9 cellular contexts compared by ENCODE assay signal in the genomic region with DNA sequence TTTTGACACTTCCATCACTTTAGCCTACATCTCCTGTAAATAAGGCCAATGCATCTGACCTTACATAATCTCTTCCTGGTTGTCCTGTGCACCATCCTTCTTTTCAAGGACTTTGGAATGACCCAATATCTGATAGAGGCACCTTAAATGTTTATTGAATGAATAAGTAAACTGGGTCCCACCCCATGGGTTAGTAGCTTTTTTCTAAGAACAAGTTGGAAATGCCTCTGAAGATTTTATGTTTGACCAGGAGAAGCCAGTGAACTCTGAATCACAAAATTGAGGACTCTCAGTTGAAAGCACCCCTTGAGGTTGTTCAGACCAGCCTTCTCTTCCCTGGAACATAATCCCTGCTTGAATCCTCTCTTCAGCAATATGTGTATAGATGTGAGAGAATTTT. TPM values are rescaled to one million over a fixed set of nuclear protein-coding genes. Genes with fewer than 3 reads are reported as not detected.
DNase-seq lines count a peak whose midpoint lies in the region; ATAC-seq and TF ChIP-seq lines count a peak whose summit lies in the region.
"Had no signal": no experiment of that assay in that cellular context is flagged by ENCODE, and none has a peak within 500 bp of the region (broad histone marks: within the 10 kb centered on the region; RNA-seq: fewer than 3 reads in every experiment).

No MANE protein-coding gene starts in this region.

- H2BK12ac ChIP-seq in trophoblast cell (ENCODE audit: low read length): no peak overlapping the region

- no peaks in the 10 kb centered on the region for H3K9me3 ChIP-seq in CD4-positive, alpha-beta memory T cell (ENCODE audit: control insufficient read depth in 1 of 2, low read length in 2 of 2)
- H3K9me3 ChIP-seq in PC-9 (ENCODE audit: insufficient read depth, low read depth) (no peaks in the 10 kb centered on the region), trophoblast cell (ENCODE audit: insufficient read depth, low read depth, low read length) (no peaks in the 10 kb centered on the region)

- no peaks in the 10 kb centered on the region for H3K36me3 ChIP-seq in CD4-positive, alpha-beta memory T cell (ENCODE audit: insufficient read depth, low read length)
- H3K36me3 ChIP-seq in PC-9 (ENCODE audit: low read depth): 0 out of 2 replicates have a peak, but pooled peaks cover 3% of the 10 kb centered on the region
- peaks cover 8 to 13% of the 10 kb centered on the region in 2 experiments for H3K36me3 ChIP-seq in trophoblast cell (ENCODE audit: control insufficient read depth in 1 of 2, insufficient read depth in 2 of 2, low read length in 2 of 2)

- H4K12ac ChIP-seq in trophoblast cell (ENCODE audit: low read depth, low read length): no peak overlapping the region

- H3K27ac ChIP-seq in CD4-positive, alpha-beta memory T cell (ENCODE audit: low read depth, low read length): peak overlapping the region; percentile 6
- no peak overlapping the region for H3K27ac ChIP-seq in PC-9
- no peak overlapping the region for H3K27ac ChIP-seq in trophoblast cell (ENCODE audit: low read depth, low read length)

- H3K9me2 ChIP-seq in PC-9 (ENCODE audit: insufficient read depth): no peaks in the 10 kb centered on the region

- POLR2A ChIA-PET in CD4-positive, alpha-beta memory T cell (lab: Charles Lee; ENCODE audit: partially characterized antibody): interaction anchor here (1.2 to 4.3 kb wide), 4 partner anchors 50 to 130 kb away, joined by 3 to 37 read pairs (median 4); partner anchors contain the start of genes PIK3IP1 and SELENOM
- POLR2A ChIA-PET in PC-9 (lab: Charles Lee; ENCODE audit: unreplicated experiment): no interaction called here

- peaks cover 23% of the 10 kb centered on the region for H3K4me1 ChIP-seq in CD4-positive, alpha-beta memory T cell (ENCODE audit: insufficient read depth, low read length)
- H3K4me1 ChIP-seq in PC-9 (replicated peaks; ENCODE audit: insufficient read depth): peaks cover 19% of the 10 kb centered on the region
- H3K4me1 ChIP-seq in trophoblast cell (ENCODE audit: control insufficient read depth in 1 of 2, insufficient read depth in 2 of 2, low read length in 2 of 2): peaks cover 0 to 2% of the 10 kb centered on the region in 2 experiments

- H2BK5ac ChIP-seq in trophoblast cell (ENCODE audit: low read depth, low read length, poor library complexity): no peak overlapping the region

- H3K27me3 ChIP-seq in CD4-positive, alpha-beta memory T cell (ENCODE audit: insufficient read depth, low read length): no peaks in the 10 kb centered on the region
- H3K27me3 ChIP-seq in PC-9 (ENCODE audit: insufficient read depth, low read depth) (no peaks in the 10 kb centered on the region), trophoblast cell (ENCODE audit: insufficient read depth, low read length) (no peaks in the 10 kb centered on the region)

- H3K9me3 Mint-ChIP-seq in CD4-positive, alpha-beta memory T cell: no peaks in the 10 kb centered on the region

- H2BK120ac ChIP-seq in trophoblast cell (ENCODE audit: insufficient read depth, low read length, poor library complexity): no peak overlapping the region

- peaks cover 6% of the 10 kb centered on the region for H3K79me1 ChIP-seq in trophoblast cell (ENCODE audit: low read length)

- ATAC-seq in GM21360 (IDR thresholded peaks at IDR 0.05; ENCODE audit: unreplicated experiment): no peak
- ATAC-seq in GM18907 (IDR thresholded peaks at IDR 0.05; ENCODE audit: unreplicated experiment): no peak

- no peaks in the 10 kb centered on the region for H3K27me3 Mint-ChIP-seq in CD4-positive, alpha-beta memory T cell

- H3K14ac ChIP-seq in trophoblast cell (ENCODE audit: low read length): no peak overlapping the region

- H3K4me3 ChIP-seq in CD4-positive, alpha-beta memory T cell (ENCODE audit: low read length in 2 of 2): no peak overlapping the region
- peak overlapping the region; percentile 90 for H3K4me3 ChIP-seq in PC-9
- peak overlapping the region; percentile 97 for H3K4me3 ChIP-seq in epithelial cell of proximal tubule (ENCODE audit: low read depth, low read length)
- H3K4me3 ChIP-seq in trophoblast cell (ENCODE audit: low read depth, low read length): no peak overlapping the region

- no peak overlapping the region for H4K8ac ChIP-seq in trophoblast cell (ENCODE audit: low read depth, low read length)

- peaks cover 15% of the 10 kb centered on the region; the same call in 1 of the 2 replicates for H3F3A ChIP-seq in PC-9 (ENCODE audit: insufficient read depth, low read depth)

- peak overlapping the region; percentile 96 for H3K4me2 ChIP-seq in PC-9
- H3K4me2 ChIP-seq in trophoblast cell (ENCODE audit: low read length): peak overlapping the region; percentile 85

- H3K4me1 Mint-ChIP-seq in CD4-positive, alpha-beta memory T cell: peaks cover 27 to 47% (median 35%) of the 10 kb centered on the region in 4 donors

- no peak overlapping the region for H3K9ac ChIP-seq in trophoblast cell (ENCODE audit: low read length)

- H3K36me3 Mint-ChIP-seq in CD4-positive, alpha-beta memory T cell: peaks cover 7 to 23% of the 10 kb centered on the region in 2 donors

- H3K4me3 Mint-ChIP-seq in CD4-positive, alpha-beta memory T cell: peak overlapping the region; percentile 96 to 100 (median 99)

- no peak overlapping the region for H3K18ac ChIP-seq in trophoblast cell (ENCODE audit: low read length)

- no peak overlapping the region for H3K4ac ChIP-seq in trophoblast cell (ENCODE audit: low read depth, low read length)

- H3K23ac ChIP-seq in trophoblast cell (ENCODE audit: low read length): no peak overlapping the region

- TF ChIP-seq CTCF in PC-9 (conservative IDR thresholded peaks at IDR 0.05): no peak
- no peak for TF ChIP-seq CTCF in epithelial cell of proximal tubule (conservative IDR thresholded peaks at IDR 0.05; ENCODE audit: low read depth, low read length)

- no peak overlapping the region for H2AK5ac ChIP-seq in trophoblast cell (ENCODE audit: low read length)

- no peak overlapping the region for H2AFZ ChIP-seq in PC-9
- no peak overlapping the region for H2AFZ ChIP-seq in trophoblast cell (ENCODE audit: insufficient read depth, low read length, poor library complexity)

- no peak overlapping the region for H4K91ac ChIP-seq in trophoblast cell (ENCODE audit: low read depth, low read length)

- DNase-seq in CD4-positive, alpha-beta memory T cell: no peak
- DNase-seq in PC-9 (no peak), epithelial cell of proximal tubule (ENCODE audit: low read depth) (no peak), trophoblast cell (no peak), inferior parietal cortex (ENCODE audit: extremely low spot score) (no peak), kidney tubule cell (ENCODE audit: low spot score) (no peak)
- DNase-seq: NCI-H2171 treated with DMSO at 0.1 percent for 48 hours had no signal

- BruUV-seq in PC-9 (replicated peaks; lab: Mats Ljungman, UMichigan): no TSS peak

- H3K79me2 ChIP-seq in PC-9 (ENCODE audit: low read depth) (peaks cover 38% of the 10 kb centered on the region), trophoblast cell (ENCODE audit: control insufficient read depth, insufficient read depth, low read length, poor library complexity) (peaks cover 7% of the 10 kb centered on the region)

- intact Hi-C loops in CD4-positive, alpha-beta memory T cell (cut with micrococcal nuclease): loop anchor here (2.0 to 5.0 kb wide), 2 partner anchors 51 to 54 kb away; partner anchors contain the start of genes LIMK2 and SELENOM
- intact Hi-C loops in PC-9 (cut with micrococcal nuclease; ENCODE audit: unreplicated experiment): no loop called here

- H3K27ac Mint-ChIP-seq in CD4-positive, alpha-beta memory T cell: peak overlapping the region; percentile 89 to 100 (median 99)

- H4K20me1 ChIP-seq in PC-9 (ENCODE audit: insufficient read depth): peaks cover 4% of the 10 kb centered on the region; the same call in 1 of the 2 replicates

- CTCF ChIA-PET in CD4-positive, alpha-beta memory T cell (lab: Charles Lee; ENCODE audit: partially characterized antibody): interaction anchor here (0.9 to 2.7 kb wide), 2 partner anchors 112 to 152 kb away, joined by 4 to 13 read pairs; no protein-coding TSS in a partner anchor
- CTCF ChIA-PET in PC-9 (lab: Charles Lee): interaction anchor here (0.6 kb wide), 1 partner anchor 526 kb away, joined by 4 read pairs; the partner anchor contains the start of gene SLC35E4

RNA-seq across cellular contexts. Expression of gene RNF185, which starts 1.4 kb away (rescaled TPM):
- 10 to 100 TPM; 31.5 to 31.7 TPM for total RNA-seq in CD4-positive, alpha-beta memory T cell
- polyA plus RNA-seq in CD4-positive, alpha-beta memory T cell: 10 to 100 TPM; 24.1 to 27.1 TPM
- total RNA-seq in PC-9 (2021) (13.5 and 19.1 TPM in 2 replicates), epithelial cell of proximal tubule (19.7 and 21.8 TPM in 2 replicates)
- polyA plus RNA-seq in trophoblast cell (2013): 31.7 and 33.1 TPM in 2 replicates

RNA-seq across cellular contexts. Expression of gene PLA2G3, which starts 21.1 kb away (rescaled TPM):
- not detected for total RNA-seq in CD4-positive, alpha-beta memory T cell
- polyA plus RNA-seq in CD4-positive, alpha-beta memory T cell: not detected
- total RNA-seq in PC-9 (2021): not detected in 2 replicates
- total RNA-seq in epithelial cell of proximal tubule: 2.0 TPM in 1 of 2 replicates, not detected in the other
- polyA plus RNA-seq in trophoblast cell (2013): 0.22 and 0.25 TPM in 2 replicates

RNA-seq across cellular contexts. Expression of gene INPP5J, which starts 38.6 kb away (rescaled TPM):
- total RNA-seq in CD4-positive, alpha-beta memory T cell: under 1 TPM; 0.15 to 0.22 TPM
- not detected for polyA plus RNA-seq in CD4-positive, alpha-beta memory T cell
- 1.7 and 3.1 TPM in 2 replicates for total RNA-seq in PC-9 (2021)
- total RNA-seq in epithelial cell of proximal tubule: 1.2 and 3.0 TPM in 2 replicates
- 2.3 and 2.4 TPM in 2 replicates for polyA plus RNA-seq in trophoblast cell (2013)

RNA-seq across cellular contexts. Expression of gene LIMK2, which starts 50.7 kb away (rescaled TPM):
- total RNA-seq in CD4-positive, alpha-beta memory T cell: 10 to 100 TPM; 32.2 to 33.2 TPM
- 10 to 100 TPM; 12.3 to 26.8 TPM for polyA plus RNA-seq in CD4-positive, alpha-beta memory T cell
- total RNA-seq in PC-9 (2021) (32.8 and 42.5 TPM in 2 replicates), epithelial cell of proximal tubule (26.5 and 30.5 TPM in 2 replicates)
- polyA plus RNA-seq in trophoblast cell (2013): 131 and 135 TPM in 2 replicates

RNA-seq across cellular contexts. Expression of gene SELENOM, which starts 54.0 kb away (rescaled TPM):
- total RNA-seq in CD4-positive, alpha-beta memory T cell: 10 to 100 TPM; 64.2 to 68.6 TPM
- polyA plus RNA-seq in CD4-positive, alpha-beta memory T cell: 100 to 1,000 TPM; 107 to 150 TPM
- 20.7 and 23.3 TPM in 2 replicates for total RNA-seq in PC-9 (2021)
- 18.9 and 56.3 TPM in 2 replicates for total RNA-seq in epithelial cell of proximal tubule
- 70.7 and 77.0 TPM in 2 replicates for polyA plus RNA-seq in trophoblast cell (2013)

Comparison
In these comparisons a context has a peak if more than half of its experiments do, and no peak if none do; other contexts are left out.
1. H3K4me3 ChIP-seq: peak in PC-9 (single experiment) and epithelial cell of proximal tubule (single experiment); none in CD4-positive, alpha-beta memory T cell (0 of 2) and trophoblast cell (single experiment).